Comparison of ENCODE assay signal across 8 cellular contexts in the genomic region with DNA sequence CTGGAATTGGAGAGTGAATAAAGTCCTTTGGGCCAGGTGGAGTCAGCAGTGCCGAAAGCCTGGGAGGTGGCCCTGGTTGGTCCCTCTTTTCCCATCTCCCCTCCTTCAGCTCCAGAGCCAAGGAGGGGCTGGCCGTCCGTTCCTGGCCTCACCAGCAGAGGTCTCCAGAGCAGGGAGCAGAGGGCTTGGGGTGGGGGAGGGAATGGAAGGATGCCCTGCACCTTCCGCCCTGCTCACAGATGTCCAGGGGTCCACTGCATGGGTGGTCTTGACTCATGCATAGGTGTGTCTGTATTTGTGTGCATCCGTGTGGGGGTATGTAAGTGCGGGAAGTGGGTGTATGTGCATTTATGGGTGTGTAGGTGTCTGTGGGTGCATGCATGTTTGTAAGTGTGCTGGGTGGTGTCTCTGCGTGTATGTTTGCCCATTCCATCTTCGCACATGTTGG.
DNase-seq lines count a peak whose midpoint lies in the region; TF ChIP-seq lines count a peak whose summit lies in the region.

No MANE protein-coding gene starts in this region.

- H2AFZ ChIP-seq in MM.1S (ENCODE audit: low read length) (no peak overlapping the region), neural progenitor cell (replicated peaks) (peak overlapping the region; percentile 40)

- H3K27ac ChIP-seq in MM.1S (ENCODE audit: low read length) (no peak overlapping the region), neural progenitor cell (no peak overlapping the region)

- H3F3A ChIP-seq in MM.1S (ENCODE audit: insufficient read depth, low read length) = no peaks in the 10 kb centered on the region
- peaks cover 7% of the 10 kb centered on the region for H3F3A ChIP-seq in neural progenitor cell (ENCODE audit: low read depth)

- H3K79me2 ChIP-seq in MM.1S (ENCODE audit: low read length) = no peaks in the 10 kb centered on the region
- H3K79me2 ChIP-seq in neural progenitor cell (ENCODE audit: low read depth) = no peaks in the 10 kb centered on the region

- H4K20me1 ChIP-seq in MM.1S (ENCODE audit: insufficient read depth, low read length) (no peaks in the 10 kb centered on the region), neural progenitor cell (ENCODE audit: low read depth) (no peaks in the 10 kb centered on the region)

- peak overlapping the region; percentile 46 for H3K27ac Mint-ChIP-seq in neural progenitor cell

- H3K4me2 ChIP-seq in MM.1S (ENCODE audit: low read depth, low read length) = no peak overlapping the region
- no peak overlapping the region for H3K4me2 ChIP-seq in neural progenitor cell

- H3K27me3 Mint-ChIP-seq in neural progenitor cell (ENCODE audit: insufficient read depth, low read depth) = peaks cover 15% of the 10 kb centered on the region

- TF ChIP-seq CTCF in MM.1S (IDR thresholded peaks at IDR 0.05; ENCODE audit: low read length) = peak; percentile 59
- TF ChIP-seq CTCF in fibroblast of pulmonary artery (IDR thresholded peaks at IDR 0.05; ENCODE audit: low read length, missing control alignments) = peak; percentile 86
- peak; percentile 80 for TF ChIP-seq CTCF in neural progenitor cell (IDR thresholded peaks at IDR 0.05)

- peaks cover 8% of the 10 kb centered on the region for H3K36me3 Mint-ChIP-seq in neural progenitor cell

- H3K9me3 ChIP-seq in MM.1S (replicated peaks; ENCODE audit: insufficient read depth, low read length) (no peaks in the 10 kb centered on the region), neural progenitor cell (ENCODE audit: low read depth) (peaks cover 4% of the 10 kb centered on the region)

- peaks cover 24% of the 10 kb centered on the region for H3K9me3 Mint-ChIP-seq in neural progenitor cell

- H3K9ac ChIP-seq in MM.1S (ENCODE audit: low read length) = no peak overlapping the region
- no peak overlapping the region for H3K9ac ChIP-seq in neural progenitor cell

- H3K4me1 Mint-ChIP-seq in neural progenitor cell = peaks cover 26% of the 10 kb centered on the region

- H3K4me1 ChIP-seq in MM.1S (ENCODE audit: low read length) = no peaks in the 10 kb centered on the region
- peaks cover 5% of the 10 kb centered on the region for H3K4me1 ChIP-seq in neural progenitor cell

- DNase-seq in NCI-H2029 treated with DMSO at 0.1 percent for 48 hours (lab: John Stamatoyannopoulos, UW) = peak; percentile 16
- no peak for DNase-seq in NCI-H2029 (lab: John Stamatoyannopoulos, UW)
- DNase-seq in MM.1S = peak; percentile 9
- peak; percentile 29 for DNase-seq in activated T-cell treated with anti-CD3 and anti-CD28 coated beads for 48 hours (ENCODE audit: low read depth)
- peak; percentile 66 for DNase-seq in fibroblast of pulmonary artery (ENCODE audit: low read depth)
- peak; percentile 81 for DNase-seq in neural progenitor cell (ENCODE audit: low spot score)
- no peak for DNase-seq in RKO (ENCODE audit: low spot score)
- DNase-seq in DMS79 treated with DMSO at 0.1 percent for 48 hours (lab: John Stamatoyannopoulos, UW) = no peak

- no peaks in the 10 kb centered on the region for H3K9me2 ChIP-seq in MM.1S (replicated peaks; ENCODE audit: insufficient read depth, low read length)

- no peak overlapping the region for H3K4me3 Mint-ChIP-seq in neural progenitor cell

- H3K36me3 ChIP-seq in MM.1S (replicated peaks; ENCODE audit: insufficient read depth, low read length) = no peaks in the 10 kb centered on the region
- H3K36me3 ChIP-seq in neural progenitor cell = no peaks in the 10 kb centered on the region

- H3K27me3 ChIP-seq in MM.1S (replicated peaks; ENCODE audit: insufficient read depth, low read length) (no peaks in the 10 kb centered on the region), neural progenitor cell (no peaks in the 10 kb centered on the region)

- H3K4me3 ChIP-seq in MM.1S (ENCODE audit: low read length) (no peak overlapping the region), fibroblast of pulmonary artery (replicated peaks; ENCODE audit: low read depth, low read length) (no peak overlapping the region), neural progenitor cell (no peak overlapping the region)

Comparison
In these comparisons a context has a peak if more than half of its experiments do, and no peak if none do; other contexts are left out.
1. DNase-seq: peak in NCI-H2029 treated with DMSO at 0.1 percent for 48 hours (single experiment), MM.1S (single experiment), activated T-cell treated with anti-CD3 and anti-CD28 coated beads for 48 hours (single experiment), fibroblast of pulmonary artery (single experiment) and neural progenitor cell (single experiment); none in NCI-H2029 (single experiment), RKO (single experiment) and DMS79 treated with DMSO at 0.1 percent for 48 hours (single experiment).
2. Peak in every context shown above with its lines, with median percentiles within 50 percentile points of each other: CTCF ChIP-seq.